In the genomic region with DNA sequence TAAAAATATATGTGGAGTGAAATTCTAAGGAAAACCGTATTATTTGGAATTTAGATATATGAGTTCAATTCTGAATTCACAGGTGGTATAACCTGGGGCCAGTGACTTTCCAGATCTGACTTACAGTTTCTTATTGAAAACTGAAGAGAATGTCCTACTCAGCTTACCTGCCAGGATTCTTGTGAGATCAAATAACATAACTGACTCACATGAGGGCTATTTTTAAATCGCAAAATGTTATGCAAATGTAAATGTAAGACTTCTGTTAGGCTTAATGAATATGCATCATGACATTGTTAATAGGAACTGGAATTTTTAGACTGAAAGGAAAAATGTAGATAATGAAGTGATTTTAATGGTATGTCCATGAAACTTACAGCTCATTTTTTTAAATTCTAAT, we compare ENCODE assay signal across 14 cellular contexts.
DNase-seq lines count a peak whose midpoint lies in the region; ATAC-seq and TF ChIP-seq lines count a peak whose summit lies in the region.
"Had no signal": no experiment of that assay in that cellular context is flagged by ENCODE, and none has a peak within 500 bp of the region (broad histone marks: within the 10 kb centered on the region; RNA-seq: fewer than 3 reads in every experiment).

No MANE protein-coding gene starts in this region.

- no peak overlapping the region for H3K4me3 ChIP-seq in mammary epithelial cell (replicated peaks in 1 of 3; ENCODE audit: insufficient read depth in 1 of 3, low read depth in 2 of 3, low read length in 3 of 3)
- H3K4me3 ChIP-seq: BLaER1 had no signal

- no peak overlapping the region for H2AFZ ChIP-seq in mammary epithelial cell (ENCODE audit: low read depth, low read length)

- no TSS peak for BruUV-seq in mammary epithelial cell (replicated peaks; lab: Mats Ljungman, UMichigan)

- CTCF ChIA-PET in mammary epithelial cell (lab: Charles Lee; ENCODE audit: low non-redundant PET) = interaction anchor here (0.6 kb wide), 1 partner anchor 543 kb away, joined by 9 read pairs; no protein-coding TSS in a partner anchor

- in situ Hi-C loops in mammary epithelial cell (cut with MboI; ENCODE audit: low sequenced_read_pairs in 2 of 2) = no loop called here

- no peak overlapping the region for H3K4me2 ChIP-seq in mammary epithelial cell (ENCODE audit: insufficient read depth, low read depth, low read length)
- H3K4me2 ChIP-seq: BLaER1 had no signal

- H3K36me3 ChIP-seq in mammary epithelial cell (ENCODE audit: insufficient read depth, low read length) = no peaks in the 10 kb centered on the region
- H3K36me3 ChIP-seq: BLaER1 had no signal

- DNase-seq in DMS 273 (lab: John Stamatoyannopoulos, UW; ENCODE audit: unreplicated experiment) (peak; percentile 33), DMS 273 treated with DMSO at 0.1 percent for 48 hours (lab: John Stamatoyannopoulos, UW) (no peak), HPDE6-E6E7 (ENCODE audit: extremely low spot score) (peak; percentile 26), mammary epithelial cell (peak; percentile 26), renal cortical epithelial cell (ENCODE audit: low read depth) (peak; percentile 18), NCI-H748 treated with DMSO at 0.1 percent for 48 hours (lab: John Stamatoyannopoulos, UW) (no peak)
- DNase-seq: 8988T; AML-193; Caco-2; CD8-positive, alpha-beta memory T cell; HCEC 1CT; HFFc6 had no signal

- H3K27me3 ChIP-seq in mammary epithelial cell (ENCODE audit: insufficient read depth, low read length) = no peaks in the 10 kb centered on the region
- H3K27me3 ChIP-seq: BLaER1 had no signal

- intact Hi-C loops in mammary epithelial cell (cut with micrococcal nuclease) = no loop called here

- 91% methylated on average over 2 of the region's 2 CpGs for WGBS in mammary epithelial cell (ENCODE audit: low coverage, missing lambda C conversion rate)

- no peaks in the 10 kb centered on the region for H4K20me1 ChIP-seq in mammary epithelial cell (ENCODE audit: insufficient read depth, low read length)
- H4K20me1 ChIP-seq: BLaER1 had no signal

- no peak overlapping the region for H3K27ac ChIP-seq in mammary epithelial cell (ENCODE audit: insufficient read depth, low read depth, low read length)
- H3K27ac ChIP-seq: BLaER1 had no signal

- no peak for ATAC-seq in activated CD4-positive, CD25-positive, alpha-beta regulatory T cell treated with anti-CD3 and anti-CD28 coated beads, Interleukin-2, amount 50 U/mL, for 24 hours

- no peak for TF ChIP-seq CTCF in mammary epithelial cell (conservative IDR thresholded peaks at IDR 0.05 in 1 of 2, IDR thresholded peaks at IDR 0.05 in 1 of 2; ENCODE audit: extremely low read depth in 1 of 2, insufficient read depth in 1 of 2, low read depth in 1 of 2, low read length in 2 of 2)

- peaks cover 11% of the 10 kb centered on the region for H3K4me1 ChIP-seq in mammary epithelial cell (ENCODE audit: insufficient read depth, low read length)
- H3K4me1 ChIP-seq: Caco-2 had no signal

- H3K79me2 ChIP-seq in mammary epithelial cell (ENCODE audit: insufficient read depth, low read length) = no peaks in the 10 kb centered on the region

- dilution Hi-C loops in mammary epithelial cell (cut with HindIII; ENCODE audit: low sequenced_read_pairs) = no loop called here

- no peak overlapping the region for H3K9ac ChIP-seq in mammary epithelial cell (ENCODE audit: insufficient read depth, low read length)
- H3K9ac ChIP-seq: BLaER1 had no signal

- H3K9me3 ChIP-seq in mammary epithelial cell (replicated peaks; ENCODE audit: insufficient read depth, low read length) = no peaks in the 10 kb centered on the region
- H3K9me3 ChIP-seq: BLaER1, Caco-2 had no signal

Comparison
In these comparisons a context has a peak if more than half of its experiments do, and no peak if none do; other contexts are left out.
1. DNase-seq: peak in DMS 273 (single experiment), HPDE6-E6E7 (single experiment), mammary epithelial cell (single experiment) and renal cortical epithelial cell (single experiment); none in DMS 273 treated with DMSO at 0.1 percent for 48 hours (single experiment) and NCI-H748 treated with DMSO at 0.1 percent for 48 hours (single experiment).